ENCODE assay signal across 8 cellular contexts in genomic region chr2:109032229-109032800, GRCh38. TPM values are rescaled to one million over a fixed set of nuclear protein-coding genes. Genes with fewer than 3 reads are reported as not detected.
DNase-seq lines count a peak whose midpoint lies in the region; ATAC-seq and TF ChIP-seq lines count a peak whose summit lies in the region.

No MANE protein-coding gene starts in this region.

- TF ChIP-seq CTCF in H9 (conservative IDR thresholded peaks at IDR 0.05) = no peak
- TF ChIP-seq CTCF in epithelial cell of esophagus (IDR thresholded peaks at IDR 0.05; ENCODE audit: insufficient read depth, low read depth, low read length, missing control alignments) = no peak
- TF ChIP-seq CTCF in tibial artery (IDR thresholded peaks at IDR 0.05) = no peak

- H3K27ac ChIP-seq in H9 (ENCODE audit: insufficient read length, low read depth, low read length) (no peak overlapping the region), skin epidermis (peak overlapping the region in 12 of 21 experiments; percentile 38 to 89 (median 66)), tibial artery (no peak overlapping the region)

- H4K20me1 ChIP-seq in H9 (ENCODE audit: control insufficient read depth, insufficient read depth, insufficient read length) = no peaks in the 10 kb centered on the region

- peaks cover 3 to 9% of the 10 kb centered on the region in 2 experiments; a peak in 4 of 5 replicates for H3K9me3 Mint-ChIP-seq in H9

- no peak overlapping the region for H3T11ph ChIP-seq in H9 (ENCODE audit: low read length)

- peaks cover 7% of the 10 kb centered on the region for H3K23me2 ChIP-seq in H9 (ENCODE audit: insufficient read length, low read depth, low read length, poor library complexity, severe bottlenecking)

- no peak overlapping the region for H4K5ac ChIP-seq in H9 (ENCODE audit: insufficient read length, low read depth, low read length)

- peak overlapping the region; percentile 31 for H3K4me3 ChIP-seq in epithelial cell of esophagus (ENCODE audit: low read length)
- peak overlapping the region; percentile 24 to 46 (median 30) for H3K4me3 ChIP-seq in skin epidermis
- peak overlapping the region in 1 of 2 donors; percentile 43 for H3K4me3 ChIP-seq in tibial artery

- H3K27me3 Mint-ChIP-seq in H9 (ENCODE audit: low read depth) = peaks cover 77% of the 10 kb centered on the region

- H3K9me3 ChIP-seq in H9 (ENCODE audit: control insufficient read depth, low read depth, low read length) (no peaks in the 10 kb centered on the region), tibial artery (no peaks in the 10 kb centered on the region)

- WGBS in H9 (ENCODE audit: extremely low coverage, insufficient read length, low lambda C conversion rate) = no CpG with 5 or more reads among the region's 9 CpGs

- H3K4me1 Mint-ChIP-seq in H9 = peaks cover 22 to 29% of the 10 kb centered on the region in 2 experiments

- no peak overlapping the region for H3K4ac ChIP-seq in H9 (ENCODE audit: low read depth, low read length)

- H2BK5ac ChIP-seq in H9 (ENCODE audit: insufficient read length, low read length) = no peak overlapping the region

- no peak overlapping the region for H3K18ac ChIP-seq in H9 (ENCODE audit: insufficient read length, low read depth, low read length)

- H3K14ac ChIP-seq in H9 (ENCODE audit: insufficient read depth, low read length) = no peak overlapping the region

- peak overlapping the region; percentile 58 to 78 for H3K4me3 Mint-ChIP-seq in H9

- no peak overlapping the region for H3K23ac ChIP-seq in H9 (ENCODE audit: insufficient read length, low read depth, low read length)

- DNase-seq in H9 = no peak
- peak; percentile 18 to 21 for DNase-seq in activated CD4-positive, alpha-beta T cell treated with anti-CD3 and anti-CD28 coated beads, Interleukin-2, amount 50 U/mL, for 48 hours
- no peak for DNase-seq in epithelial cell of esophagus (ENCODE audit: low read depth)
- DNase-seq in OCI-M1 (lab: John Stamatoyannopoulos, UW) = no peak
- DNase-seq in tibial artery = no peak
- no peak for DNase-seq in NCI-H146 (lab: John Stamatoyannopoulos, UW)

- H3K36me3 ChIP-seq in tibial artery = no peaks in the 10 kb centered on the region

- no peak overlapping the region for H4K8ac ChIP-seq in H9 (replicated peaks; ENCODE audit: insufficient read length, low read depth, low read length)

- no peaks in the 10 kb centered on the region for H3K79me1 ChIP-seq in H9 (ENCODE audit: insufficient read depth, low read depth, low read length, poor library complexity, severe bottlenecking)

- no peak overlapping the region for H2BK12ac ChIP-seq in H9 (ENCODE audit: insufficient read length, low read depth, low read length)

- H3K9ac ChIP-seq in H9 (ENCODE audit: extremely low read depth, insufficient read length, low read length) = no peak overlapping the region

- H2BK120ac ChIP-seq in H9 (ENCODE audit: low read depth, low read length, poor library complexity, severe bottlenecking) = no peak overlapping the region

- no peak overlapping the region for H2AK5ac ChIP-seq in H9 (ENCODE audit: insufficient read length, low read length)

- H3K27me3 ChIP-seq in H9 (ENCODE audit: insufficient read depth, low read length) = peaks cover 18% of the 10 kb centered on the region; the same call in 1 of the 2 replicates
- H3K27me3 ChIP-seq in tibial artery = peaks cover 0 to 21% of the 10 kb centered on the region in 2 donors

- H4K91ac ChIP-seq in H9 (ENCODE audit: insufficient read length, low read depth, low read length) = no peak overlapping the region

- no peak overlapping the region for H2BK20ac ChIP-seq in H9 (ENCODE audit: low read depth, low read length, poor library complexity, severe bottlenecking)

- H3K4me2 ChIP-seq in H9 (ENCODE audit: insufficient read depth, insufficient read length, low read length) = peak overlapping the region; percentile 78

- no peak overlapping the region for H2BK15ac ChIP-seq in H9 (ENCODE audit: low read depth, low read length)

- ATAC-seq in HG03342 (IDR thresholded peaks at IDR 0.05; ENCODE audit: unreplicated experiment) = no peak

- H2AFZ ChIP-seq in H9 (ENCODE audit: low read length) = no peak overlapping the region

- H3K56ac ChIP-seq in H9 (ENCODE audit: insufficient read length, low read depth, low read length) = no peak overlapping the region

- intact Hi-C loops in tibial artery (cut with DNase I; ENCODE audit: low total_unique reads) = no loop called here

- H3K79me2 ChIP-seq in H9 (ENCODE audit: insufficient read depth, low read length) = no peaks in the 10 kb centered on the region

- H3K4me1 ChIP-seq in H9 (ENCODE audit: insufficient read depth, low read length) = peaks cover 6% of the 10 kb centered on the region; the same call in 1 of the 2 replicates
- H3K4me1 ChIP-seq in tibial artery = peaks cover 0 to 13% (median 5%) of the 10 kb centered on the region in 4 donors

- no peak overlapping the region for H3K27ac Mint-ChIP-seq in H9

- H3K36me3 Mint-ChIP-seq in H9 (ENCODE audit: insufficient read depth in 1 of 3, low read depth in 3 of 3) = peaks cover 4 to 7% (median 5%) of the 10 kb centered on the region in 3 experiments; a peak in 3 of 7 replicates

RNA-seq across cellular contexts. Expression of gene EDAR, which starts 43.3 kb away (rescaled TPM):
- not detected in 2 replicates for total RNA-seq in H9 (2021)

Comparison
In these comparisons a context has a peak if more than half of its experiments do, and no peak if none do; other contexts are left out.
1. DNase-seq: peak in activated CD4-positive, alpha-beta T cell treated with anti-CD3 and anti-CD28 coated beads, Interleukin-2, amount 50 U/mL, for 48 hours (2 of 2); none in H9 (single experiment), epithelial cell of esophagus (single experiment), OCI-M1 (single experiment), tibial artery (0 of 2) and NCI-H146 (single experiment).
2. H3K27ac ChIP-seq: peak in skin epidermis (12 of 21); none in H9 (single experiment) and tibial artery (0 of 2).